9 cellular contexts compared by ENCODE assay signal in the genomic region with DNA sequence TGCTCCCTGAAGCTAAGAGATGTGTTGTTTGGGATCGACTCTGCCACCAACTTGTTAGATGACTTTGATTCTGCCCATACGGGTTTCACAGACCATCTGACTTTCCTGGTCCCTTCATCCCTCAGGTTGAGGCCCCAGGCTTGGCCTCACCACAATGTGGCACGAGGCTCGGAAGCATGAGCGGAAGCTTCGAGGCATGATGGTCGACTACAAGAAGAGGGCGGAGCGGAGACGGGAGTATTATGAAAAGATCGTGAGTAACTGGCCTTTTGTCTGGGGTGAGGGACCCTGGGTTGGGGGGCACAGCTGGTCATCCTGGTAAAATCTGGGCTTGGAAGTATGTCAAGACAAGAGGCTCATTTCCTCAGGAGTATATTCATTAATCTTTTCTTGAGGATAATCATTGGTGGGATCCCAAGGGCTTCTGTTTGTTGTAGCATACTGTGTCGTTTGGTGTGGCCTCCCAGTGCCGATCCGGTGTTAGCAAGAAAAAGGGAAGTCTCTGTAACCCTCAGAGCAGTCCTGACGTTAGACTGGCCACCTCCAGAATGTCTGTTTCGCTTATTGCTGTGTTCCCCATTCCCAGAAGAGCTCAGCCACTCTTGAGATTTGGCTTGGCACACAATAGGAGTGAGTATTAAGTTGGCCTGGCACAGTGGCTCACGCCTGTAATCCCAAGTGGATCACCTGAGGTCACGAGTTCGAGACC. TPM values are rescaled to one million over a fixed set of nuclear protein-coding genes. Genes with fewer than 3 reads are reported as not detected.
DNase-seq lines count a peak whose midpoint lies in the region; ATAC-seq and TF ChIP-seq lines count a peak whose summit lies in the region.
"Had no signal": no experiment of that assay in that cellular context is flagged by ENCODE, and none has a peak within 500 bp of the region (broad histone marks: within the 10 kb centered on the region; RNA-seq: fewer than 3 reads in every experiment).

No MANE protein-coding gene starts in this region.

- intact Hi-C loops in activated T-helper 1 cell treated with anti-CD3 and anti-CD28 coated beads, Interleukin-12 subunit alpha, Interleukin-12 subunit beta, Interleukin-2, Interleukin-4 antibody, amounts not matched to agents 30 ng/mL and 10 ng/mL and 1 ng/mL, durations not matched to agents 14 hours and 24 hours and 36 hours (cut with micrococcal nuclease) = no loop called here
- intact Hi-C loops in left lung (cut with DNase I) (no loop called here), tibial artery (cut with DNase I; ENCODE audit: low total_unique reads) (no loop called here)

- peak overlapping the region; percentile 87 for H3K27ac Mint-ChIP-seq in activated T-cell treated with anti-CD3 and anti-CD28 coated beads, Interleukin-2, amount 50 U/mL, for 72 hours
- peak overlapping the region; percentile 58 for H3K27ac Mint-ChIP-seq in activated T-helper 1 cell treated with anti-CD3 and anti-CD28 coated beads, Interleukin-12 subunit alpha, Interleukin-12 subunit beta, Interleukin-2, Interleukin-4 antibody, amounts not matched to agents 30 ng/mL and 10 ng/mL and 1 ng/mL, durations not matched to agents 14 hours and 24 hours and 36 hours

- peak overlapping the region; percentile 97 for H3K4me3 ChIP-seq in left lung
- H3K4me3 ChIP-seq in tibial artery = peak overlapping the region; percentile 66 to 85

- TF ChIP-seq CTCF in left lung (IDR thresholded peaks at IDR 0.05) = no peak
- no peak for TF ChIP-seq CTCF in tibial artery (IDR thresholded peaks at IDR 0.05)

- ATAC-seq in activated T-cell treated with anti-CD3 and anti-CD28 coated beads, Interleukin-2, amount 50 U/mL, for 72 hours (replicated peaks in 1 of 2) = no peak
- ATAC-seq in left lung (peak; percentile 8), GM18517 (IDR thresholded peaks at IDR 0.05; ENCODE audit: unreplicated experiment) (no peak), HG03571 (IDR thresholded peaks at IDR 0.05; ENCODE audit: unreplicated experiment) (no peak), GM21717 (IDR thresholded peaks at IDR 0.05; ENCODE audit: unreplicated experiment) (no peak)

- H3K9me3 Mint-ChIP-seq in activated T-cell treated with anti-CD3 and anti-CD28 coated beads, Interleukin-2, amount 50 U/mL, for 72 hours = no peaks in the 10 kb centered on the region
- no peaks in the 10 kb centered on the region for H3K9me3 Mint-ChIP-seq in activated T-helper 1 cell treated with anti-CD3 and anti-CD28 coated beads, Interleukin-12 subunit alpha, Interleukin-12 subunit beta, Interleukin-2, Interleukin-4 antibody, amounts not matched to agents 30 ng/mL and 10 ng/mL and 1 ng/mL, durations not matched to agents 14 hours and 24 hours and 36 hours

- peak overlapping the region; percentile 93 to 99 for H3K4me3 Mint-ChIP-seq in activated T-cell treated with anti-CD3 and anti-CD28 coated beads, Interleukin-2, amount 50 U/mL, for 72 hours
- H3K4me3 Mint-ChIP-seq in activated T-helper 1 cell treated with anti-CD3 and anti-CD28 coated beads, Interleukin-12 subunit alpha, Interleukin-12 subunit beta, Interleukin-2, Interleukin-4 antibody, amounts not matched to agents 30 ng/mL and 10 ng/mL and 1 ng/mL, durations not matched to agents 14 hours and 24 hours and 36 hours = peak overlapping the region; percentile 93

- no peak for DNase-seq in activated T-cell treated with anti-CD3 and anti-CD28 coated beads, Interleukin-2, amount 50 U/mL, for 72 hours
- DNase-seq in activated T-cell treated with anti-CD3 and anti-CD28 coated beads, Interleukin-2, amount 50 U/mL, for 1 hour = no peak
- DNase-seq in activated T-helper 1 cell treated with anti-CD3 and anti-CD28 coated beads, Interleukin-12 subunit alpha, Interleukin-12 subunit beta, Interleukin-2, Interleukin-4 antibody, amounts not matched to agents 30 ng/mL and 10 ng/mL and 1 ng/mL, durations not matched to agents 14 hours and 24 hours and 36 hours (ENCODE audit: low spot score) = no peak
- DNase-seq in left lung (no peak), tibial artery (no peak)
- DNase-seq: dermis blood vessel endothelial cell had no signal

- H3K27me3 Mint-ChIP-seq in activated T-cell treated with anti-CD3 and anti-CD28 coated beads, Interleukin-2, amount 50 U/mL, for 72 hours (ENCODE audit: low read depth) = no peaks in the 10 kb centered on the region
- H3K27me3 Mint-ChIP-seq in activated T-helper 1 cell treated with anti-CD3 and anti-CD28 coated beads, Interleukin-12 subunit alpha, Interleukin-12 subunit beta, Interleukin-2, Interleukin-4 antibody, amounts not matched to agents 30 ng/mL and 10 ng/mL and 1 ng/mL, durations not matched to agents 14 hours and 24 hours and 36 hours (ENCODE audit: insufficient read depth) = no peaks in the 10 kb centered on the region

- H3K27me3 ChIP-seq in left lung = no peaks in the 10 kb centered on the region
- no peaks in the 10 kb centered on the region for H3K27me3 ChIP-seq in tibial artery

- peaks cover 14 to 55% of the 10 kb centered on the region in 2 donors for H3K4me1 ChIP-seq in left lung
- peaks cover 0 to 38% (median 30%) of the 10 kb centered on the region in 4 donors for H3K4me1 ChIP-seq in tibial artery

- no peaks in the 10 kb centered on the region for H3K9me3 ChIP-seq in left lung
- H3K9me3 ChIP-seq in tibial artery = no peaks in the 10 kb centered on the region

- H3K36me3 Mint-ChIP-seq in activated T-cell treated with anti-CD3 and anti-CD28 coated beads, Interleukin-2, amount 50 U/mL, for 72 hours (ENCODE audit: insufficient read depth in 2 of 2) = peaks cover 20 to 31% of the 10 kb centered on the region in 2 donors
- peaks cover 48% of the 10 kb centered on the region for H3K36me3 Mint-ChIP-seq in activated T-helper 1 cell treated with anti-CD3 and anti-CD28 coated beads, Interleukin-12 subunit alpha, Interleukin-12 subunit beta, Interleukin-2, Interleukin-4 antibody, amounts not matched to agents 30 ng/mL and 10 ng/mL and 1 ng/mL, durations not matched to agents 14 hours and 24 hours and 36 hours (ENCODE audit: low read depth)

- H3K4me1 Mint-ChIP-seq in activated T-cell treated with anti-CD3 and anti-CD28 coated beads, Interleukin-2, amount 50 U/mL, for 72 hours (ENCODE audit: low read depth) = peaks cover 44% of the 10 kb centered on the region
- peaks cover 24% of the 10 kb centered on the region for H3K4me1 Mint-ChIP-seq in activated T-helper 1 cell treated with anti-CD3 and anti-CD28 coated beads, Interleukin-12 subunit alpha, Interleukin-12 subunit beta, Interleukin-2, Interleukin-4 antibody, amounts not matched to agents 30 ng/mL and 10 ng/mL and 1 ng/mL, durations not matched to agents 14 hours and 24 hours and 36 hours (ENCODE audit: low read depth)

- peak overlapping the region in 1 of 2 donors; percentile 97 for H3K27ac ChIP-seq in left lung
- peak overlapping the region; percentile 73 to 92 for H3K27ac ChIP-seq in tibial artery

- H3K36me3 ChIP-seq in left lung = peaks cover 0 to 78% of the 10 kb centered on the region in 2 donors
- H3K36me3 ChIP-seq in tibial artery = peaks cover 31 to 62% (median 59%) of the 10 kb centered on the region in 3 donors

RNA-seq across cellular contexts. Expression of a gene that starts 1.4 kb away (rescaled TPM):
- 100 to 1,000 TPM; 110 to 138 TPM for total RNA-seq in activated T-cell treated with anti-CD3 and anti-CD28 coated beads, Interleukin-2, amount 50 U/mL, for 72 hours
- 106 and 116 TPM in 2 replicates for total RNA-seq in activated T-helper 1 cell treated with anti-CD3 and anti-CD28 coated beads, Interleukin-12 subunit alpha, Interleukin-12 subunit beta, Interleukin-2, Interleukin-4 antibody, amounts not matched to agents 30 ng/mL and 10 ng/mL and 1 ng/mL, durations not matched to agents 14 hours and 24 hours and 36 hours
- total RNA-seq in left lung = 10 to 100 TPM; 62.9 to 77.5 TPM

RNA-seq across cellular contexts. Expression of a gene that starts 36.1 kb away (rescaled TPM):
- total RNA-seq in activated T-cell treated with anti-CD3 and anti-CD28 coated beads, Interleukin-2, amount 50 U/mL, for 72 hours = 1 to 10 TPM; 5.1 to 5.2 TPM
- 4.3 and 4.7 TPM in 2 replicates for total RNA-seq in activated T-helper 1 cell treated with anti-CD3 and anti-CD28 coated beads, Interleukin-12 subunit alpha, Interleukin-12 subunit beta, Interleukin-2, Interleukin-4 antibody, amounts not matched to agents 30 ng/mL and 10 ng/mL and 1 ng/mL, durations not matched to agents 14 hours and 24 hours and 36 hours
- total RNA-seq in left lung = 1 to 10 TPM; 1.4 to 2.0 TPM

RNA-seq across cellular contexts. Expression of a gene that starts 38.8 kb away (rescaled TPM):
- 10 to 100 TPM; 26.4 to 28.1 TPM for total RNA-seq in activated T-cell treated with anti-CD3 and anti-CD28 coated beads, Interleukin-2, amount 50 U/mL, for 72 hours
- 46.8 and 53.6 TPM in 2 replicates for total RNA-seq in activated T-helper 1 cell treated with anti-CD3 and anti-CD28 coated beads, Interleukin-12 subunit alpha, Interleukin-12 subunit beta, Interleukin-2, Interleukin-4 antibody, amounts not matched to agents 30 ng/mL and 10 ng/mL and 1 ng/mL, durations not matched to agents 14 hours and 24 hours and 36 hours
- 10 to 100 TPM; 20.9 to 24.0 TPM for total RNA-seq in left lung

RNA-seq across cellular contexts. Expression of a gene that starts 38.9 kb away (rescaled TPM):
- total RNA-seq in activated T-cell treated with anti-CD3 and anti-CD28 coated beads, Interleukin-2, amount 50 U/mL, for 72 hours = 100 to 1,000 TPM; 142 to 145 TPM
- 73.3 and 77.5 TPM in 2 replicates for total RNA-seq in activated T-helper 1 cell treated with anti-CD3 and anti-CD28 coated beads, Interleukin-12 subunit alpha, Interleukin-12 subunit beta, Interleukin-2, Interleukin-4 antibody, amounts not matched to agents 30 ng/mL and 10 ng/mL and 1 ng/mL, durations not matched to agents 14 hours and 24 hours and 36 hours
- total RNA-seq in left lung = 10 to 100 TPM; 13.2 to 18.7 TPM

RNA-seq across cellular contexts. Expression of a gene that starts 52.8 kb away (rescaled TPM):
- 10 to 100 TPM; 11.8 to 17.3 TPM for total RNA-seq in activated T-cell treated with anti-CD3 and anti-CD28 coated beads, Interleukin-2, amount 50 U/mL, for 72 hours
- total RNA-seq in activated T-helper 1 cell treated with anti-CD3 and anti-CD28 coated beads, Interleukin-12 subunit alpha, Interleukin-12 subunit beta, Interleukin-2, Interleukin-4 antibody, amounts not matched to agents 30 ng/mL and 10 ng/mL and 1 ng/mL, durations not matched to agents 14 hours and 24 hours and 36 hours = 20.4 and 20.5 TPM in 2 replicates
- 10 to 100 TPM; 26.8 to 29.8 TPM for total RNA-seq in left lung
